In genomic region chr4:68349361-68350360, GRCh38 we compare ENCODE assay signal across 1 cellular context.
A peak's percentile ranks its signal among the peaks of the same experiment; 100 is the strongest.
TF ChIP-seq lines count a peak whose summit lies in the region.

Gene YTHDC1 (minus strand): TSS chr4:68350090. CDS start chr4:68349753, 337 bp downstream.

TF ChIP-seq in WTC11, 78 proteins besides CTCF, POLR2A, EP300 and RAD21 (continued from another document and continues in another):
- TF ChIP-seq ARID4B (CRISPR knock-in tag; IDR thresholded peaks at IDR 0.05; ENCODE audit: borderline replicate concordance) = 0 out of 2 replicates have a peak, but pooled peaks have one; percentile 81
- 0 out of 2 replicates have a peak, but pooled peaks have one; percentile 48 for TF ChIP-seq IRF1 (CRISPR knock-in tag; IDR thresholded peaks at IDR 0.05)
- peak; percentile 95 for TF ChIP-seq FOXP1 (CRISPR knock-in tag; IDR thresholded peaks at IDR 0.05; ENCODE audit: borderline replicate concordance)
- TF ChIP-seq TP53 (CRISPR knock-in tag; IDR thresholded peaks at IDR 0.05) = no peak
- TF ChIP-seq CREB1 (CRISPR knock-in tag; IDR thresholded peaks at IDR 0.05) = 0 out of 2 replicates have a peak, but pooled peaks have one; percentile 60
- no peak for TF ChIP-seq ZNF425 (CRISPR knock-in tag; conservative IDR thresholded peaks at IDR 0.05)
- no peak for TF ChIP-seq ZNF416 (CRISPR knock-in tag; IDR thresholded peaks at IDR 0.05)
- TF ChIP-seq OVOL2 (CRISPR knock-in tag; IDR thresholded peaks at IDR 0.05; ENCODE audit: borderline replicate concordance) = no peak
- TF ChIP-seq NR1H2 (CRISPR knock-in tag; IDR thresholded peaks at IDR 0.05) = no peak
- TF ChIP-seq CBFB (CRISPR knock-in tag; IDR thresholded peaks at IDR 0.05; ENCODE audit: low read depth) = 0 out of 2 replicates have a peak, but pooled peaks have one; percentile 41
- TF ChIP-seq ATF6 (CRISPR knock-in tag; IDR thresholded peaks at IDR 0.05) = no peak
- 0 out of 2 replicates have a peak, but pooled peaks have one; percentile 80 for TF ChIP-seq AFF4 (CRISPR knock-in tag; IDR thresholded peaks at IDR 0.05; ENCODE audit: borderline replicate concordance)
- no peak for TF ChIP-seq GRHL2 (CRISPR knock-in tag; IDR thresholded peaks at IDR 0.05; ENCODE audit: insufficient replicate concordance, severe bottlenecking)
- TF ChIP-seq GTF2I (CRISPR knock-in tag; conservative IDR thresholded peaks at IDR 0.05) = no peak
- TF ChIP-seq ZNF281 (CRISPR knock-in tag; IDR thresholded peaks at IDR 0.05) = peak; percentile 91
- TF ChIP-seq E2F4 (CRISPR knock-in tag; IDR thresholded peaks at IDR 0.05; ENCODE audit: borderline replicate concordance, low read depth) = peak; percentile 80; the same call in 1 of the 2 replicates
- no peak for TF ChIP-seq SMAD4 (CRISPR knock-in tag; IDR thresholded peaks at IDR 0.05)
- TF ChIP-seq EMX1 (CRISPR knock-in tag; IDR thresholded peaks at IDR 0.05) = no peak
- no peak for TF ChIP-seq STAT6 (CRISPR knock-in tag; conservative IDR thresholded peaks at IDR 0.05; ENCODE audit: low read depth)
- TF ChIP-seq SOX15 (CRISPR knock-in tag; IDR thresholded peaks at IDR 0.05) = no peak
- TF ChIP-seq JUN (CRISPR knock-in tag; IDR thresholded peaks at IDR 0.05) = no peak
- no peak for TF ChIP-seq ZNF396 (CRISPR knock-in tag; IDR thresholded peaks at IDR 0.05; ENCODE audit: borderline replicate concordance)
- TF ChIP-seq ZNF671 (CRISPR knock-in tag; IDR thresholded peaks at IDR 0.05) = no peak
- TF ChIP-seq ZNF532 (CRISPR knock-in tag; IDR thresholded peaks at IDR 0.05; ENCODE audit: borderline replicate concordance) = 0 out of 2 replicates have a peak, but pooled peaks have one; percentile 57
- TF ChIP-seq PRRX2 (CRISPR knock-in tag; IDR thresholded peaks at IDR 0.05) = no peak
- TF ChIP-seq JAZF1 (CRISPR knock-in tag; IDR thresholded peaks at IDR 0.05) = no peak
- no peak for TF ChIP-seq ZNF219 (CRISPR knock-in tag; IDR thresholded peaks at IDR 0.05; ENCODE audit: borderline replicate concordance)
- TF ChIP-seq IRF2 (CRISPR knock-in tag; IDR thresholded peaks at IDR 0.05; ENCODE audit: borderline replicate concordance, low read depth) = no peak
